27 cellular contexts compared by ENCODE assay signal in the genomic region with DNA sequence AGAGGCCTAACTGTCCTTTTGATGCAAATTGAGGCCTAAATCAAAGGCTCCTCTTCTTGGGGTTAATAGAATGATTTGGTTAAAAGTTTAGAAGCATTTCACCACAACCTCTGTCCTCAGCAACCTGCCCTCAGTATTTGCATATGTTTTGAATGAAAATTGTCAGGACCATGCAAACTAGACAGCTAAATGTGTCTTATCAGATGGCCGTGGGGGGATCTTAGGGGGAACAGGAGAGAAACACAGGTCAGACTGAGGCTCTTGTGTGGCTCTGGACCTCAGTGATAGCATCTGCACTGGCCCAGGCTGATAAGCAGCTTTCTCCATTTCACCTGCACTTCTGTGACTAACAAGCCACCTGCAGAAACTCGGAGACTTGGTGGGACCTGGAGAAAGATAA. TPM values are rescaled to one million over a fixed set of nuclear protein-coding genes. Genes with fewer than 3 reads are reported as not detected.
A peak's percentile ranks its signal among the peaks of the same experiment; 100 is the strongest.
DNase-seq lines count a peak whose midpoint lies in the region; ATAC-seq and TF ChIP-seq lines count a peak whose summit lies in the region.
"Had no signal": no experiment of that assay in that cellular context is flagged by ENCODE, and none has a peak within 500 bp of the region (broad histone marks: within the 10 kb centered on the region; RNA-seq: fewer than 3 reads in every experiment).

No MANE protein-coding gene starts in this region.

- intact Hi-C loops in left cardiac atrium (cut with DNase I), result no loop called here

- no peak for TF ChIP-seq CTCF in WTC11 (IDR thresholded peaks at IDR 0.05)

- H3K27me3 Mint-ChIP-seq in WTC11 (ENCODE audit: low read depth), result no peaks in the 10 kb centered on the region
- H3K27me3 Mint-ChIP-seq: activated CD4-positive, alpha-beta memory T cell treated with anti-CD3 and anti-CD28 coated beads for 36 hours; activated naive CD8-positive, alpha-beta T cell treated with anti-CD3 and anti-CD28 coated beads for 36 hours; natural killer cell treated with Interleukin-12 subunit alpha and Interleukin-12 subunit beta and Interleukin-15 and Interleukin-18, amount 100 ng/mL, for 72 hours had no signal

- H3K4me1 Mint-ChIP-seq in WTC11, result peaks cover 28% of the 10 kb centered on the region
- H3K4me1 Mint-ChIP-seq: activated naive CD8-positive, alpha-beta T cell treated with anti-CD3 and anti-CD28 coated beads for 36 hours had no signal

- CTCF ChIA-PET in WTC11 (lab: Charles Lee), result no interaction called here

- H3K9me3 Mint-ChIP-seq in WTC11, result no peaks in the 10 kb centered on the region
- H3K9me3 Mint-ChIP-seq: activated CD4-positive, alpha-beta memory T cell treated with anti-CD3 and anti-CD28 coated beads for 36 hours; activated naive CD8-positive, alpha-beta T cell treated with anti-CD3 and anti-CD28 coated beads for 36 hours; natural killer cell treated with Interleukin-12 subunit alpha and Interleukin-12 subunit beta and Interleukin-15 and Interleukin-18, amount 100 ng/mL, for 72 hours had no signal

- H3K36me3 Mint-ChIP-seq in WTC11, result no peaks in the 10 kb centered on the region
- H3K36me3 Mint-ChIP-seq: activated CD4-positive, alpha-beta memory T cell treated with anti-CD3 and anti-CD28 coated beads for 36 hours; activated naive CD8-positive, alpha-beta T cell treated with anti-CD3 and anti-CD28 coated beads for 36 hours; natural killer cell treated with Interleukin-12 subunit alpha and Interleukin-12 subunit beta and Interleukin-15 and Interleukin-18, amount 100 ng/mL, for 72 hours had no signal

- H3K4me3 Mint-ChIP-seq in WTC11, result no peak overlapping the region
- H3K4me3 Mint-ChIP-seq: activated CD4-positive, alpha-beta memory T cell treated with anti-CD3 and anti-CD28 coated beads for 36 hours; activated naive CD8-positive, alpha-beta T cell treated with anti-CD3 and anti-CD28 coated beads for 36 hours; natural killer cell treated with Interleukin-12 subunit alpha and Interleukin-12 subunit beta and Interleukin-15 and Interleukin-18, amount 100 ng/mL, for 72 hours had no signal

- DNase-seq in NAMALWA (ENCODE audit: low spot score) (peak; percentile 46), islet precursor cell (peak; percentile 65), HPDE6-E6E7 (ENCODE audit: extremely low spot score) (no peak), WTC11 (ENCODE audit: low spot score) (no peak), DMS53 (lab: John Stamatoyannopoulos, UW) (no peak), left cardiac atrium (no peak)
- DNase-seq: ACHN; activated CD4-positive, alpha-beta memory T cell treated with anti-CD3 and anti-CD28 coated beads for 36 hours; activated naive CD8-positive, alpha-beta T cell treated with anti-CD3 and anti-CD28 coated beads for 36 hours; COR-L47; DND-41; NCI-H1105; OCI-M1; ovary; right lobe of liver; stimulated activated CD4-positive, alpha-beta T cell treated with anti-CD3 and anti-CD28 coated beads, Interleukin-4, amount 100 ng/mL, for 4 hours; stimulated activated naive CD4-positive, alpha-beta T cell treated with Interleukin-2 at 50 U/mL for 16 hours had no signal

- H3K27ac Mint-ChIP-seq in WTC11, result no peak overlapping the region
- H3K27ac Mint-ChIP-seq: activated CD4-positive, alpha-beta memory T cell treated with anti-CD3 and anti-CD28 coated beads for 36 hours; activated naive CD8-positive, alpha-beta T cell treated with anti-CD3 and anti-CD28 coated beads for 36 hours; natural killer cell treated with Interleukin-12 subunit alpha and Interleukin-12 subunit beta and Interleukin-15 and Interleukin-18, amount 100 ng/mL, for 72 hours had no signal

- ATAC-seq in GM18502 (IDR thresholded peaks at IDR 0.05; ENCODE audit: poor library complexity, unreplicated experiment), result peak; percentile 69
- ATAC-seq in GM21717 (IDR thresholded peaks at IDR 0.05; ENCODE audit: unreplicated experiment), result peak; percentile 47
- no peak for ATAC-seq in WTC11
- no peak for ATAC-seq in left cardiac atrium
- ATAC-seq: HCT116; natural killer cell treated with Interleukin-12 subunit alpha and Interleukin-12 subunit beta and Interleukin-15 and Interleukin-18, amount 100 ng/mL, for 72 hours; right lobe of liver; Right ventricle myocardium inferior had no signal

- POLR2A ChIA-PET in WTC11 (lab: Charles Lee), result interaction anchor here (0.7 kb wide), 1 partner anchor 32 kb away, joined by 3 read pairs; no protein-coding TSS in a partner anchor

TF ChIP-seq in WTC11, 78 proteins besides CTCF, POLR2A, EP300 and RAD21 (continues in another document):
- TF ChIP-seq JUN (CRISPR knock-in tag; IDR thresholded peaks at IDR 0.05), result no peak
- no peak for TF ChIP-seq OVOL2 (CRISPR knock-in tag; IDR thresholded peaks at IDR 0.05; ENCODE audit: borderline replicate concordance)
- no peak for TF ChIP-seq MLX (CRISPR knock-in tag; IDR thresholded peaks at IDR 0.05)
- TF ChIP-seq GABPB1 (CRISPR knock-in tag; IDR thresholded peaks at IDR 0.05), result no peak
- no peak for TF ChIP-seq GTF2I (CRISPR knock-in tag; conservative IDR thresholded peaks at IDR 0.05)
- TF ChIP-seq, protein P1, sequence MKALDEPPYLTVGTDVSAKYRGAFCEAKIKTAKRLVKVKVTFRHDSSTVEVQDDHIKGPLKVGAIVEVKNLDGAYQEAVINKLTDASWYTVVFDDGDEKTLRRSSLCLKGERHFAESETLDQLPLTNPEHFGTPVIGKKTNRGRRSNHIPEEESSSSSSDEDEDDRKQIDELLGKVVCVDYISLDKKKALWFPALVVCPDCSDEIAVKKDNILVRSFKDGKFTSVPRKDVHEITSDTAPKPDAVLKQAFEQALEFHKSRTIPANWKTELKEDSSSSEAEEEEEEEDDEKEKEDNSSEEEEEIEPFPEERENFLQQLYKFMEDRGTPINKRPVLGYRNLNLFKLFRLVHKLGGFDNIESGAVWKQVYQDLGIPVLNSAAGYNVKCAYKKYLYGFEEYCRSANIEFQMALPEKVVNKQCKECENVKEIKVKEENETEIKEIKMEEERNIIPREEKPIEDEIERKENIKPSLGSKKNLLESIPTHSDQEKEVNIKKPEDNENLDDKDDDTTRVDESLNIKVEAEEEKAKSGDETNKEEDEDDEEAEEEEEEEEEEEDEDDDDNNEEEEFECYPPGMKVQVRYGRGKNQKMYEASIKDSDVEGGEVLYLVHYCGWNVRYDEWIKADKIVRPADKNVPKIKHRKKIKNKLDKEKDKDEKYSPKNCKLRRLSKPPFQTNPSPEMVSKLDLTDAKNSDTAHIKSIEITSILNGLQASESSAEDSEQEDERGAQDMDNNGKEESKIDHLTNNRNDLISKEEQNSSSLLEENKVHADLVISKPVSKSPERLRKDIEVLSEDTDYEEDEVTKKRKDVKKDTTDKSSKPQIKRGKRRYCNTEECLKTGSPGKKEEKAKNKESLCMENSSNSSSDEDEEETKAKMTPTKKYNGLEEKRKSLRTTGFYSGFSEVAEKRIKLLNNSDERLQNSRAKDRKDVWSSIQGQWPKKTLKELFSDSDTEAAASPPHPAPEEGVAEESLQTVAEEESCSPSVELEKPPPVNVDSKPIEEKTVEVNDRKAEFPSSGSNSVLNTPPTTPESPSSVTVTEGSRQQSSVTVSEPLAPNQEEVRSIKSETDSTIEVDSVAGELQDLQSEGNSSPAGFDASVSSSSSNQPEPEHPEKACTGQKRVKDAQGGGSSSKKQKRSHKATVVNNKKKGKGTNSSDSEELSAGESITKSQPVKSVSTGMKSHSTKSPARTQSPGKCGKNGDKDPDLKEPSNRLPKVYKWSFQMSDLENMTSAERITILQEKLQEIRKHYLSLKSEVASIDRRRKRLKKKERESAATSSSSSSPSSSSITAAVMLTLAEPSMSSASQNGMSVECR (CRISPR knock-in tag; IDR thresholded peaks at IDR 0.05; ENCODE audit: borderline replicate concordance), result no peak
- TF ChIP-seq, protein P2, sequence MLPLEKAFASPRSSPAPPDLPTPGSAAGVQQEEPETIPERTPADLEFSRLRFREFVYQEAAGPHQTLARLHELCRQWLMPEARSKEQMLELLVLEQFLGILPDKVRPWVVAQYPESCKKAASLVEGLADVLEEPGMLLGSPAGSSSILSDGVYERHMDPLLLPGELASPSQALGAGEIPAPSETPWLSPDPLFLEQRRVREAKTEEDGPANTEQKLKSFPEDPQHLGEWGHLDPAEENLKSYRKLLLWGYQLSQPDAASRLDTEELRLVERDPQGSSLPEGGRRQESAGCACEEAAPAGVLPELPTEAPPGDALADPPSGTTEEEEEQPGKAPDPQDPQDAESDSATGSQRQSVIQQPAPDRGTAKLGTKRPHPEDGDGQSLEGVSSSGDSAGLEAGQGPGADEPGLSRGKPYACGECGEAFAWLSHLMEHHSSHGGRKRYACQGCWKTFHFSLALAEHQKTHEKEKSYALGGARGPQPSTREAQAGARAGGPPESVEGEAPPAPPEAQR (CRISPR knock-in tag; IDR thresholded peaks at IDR 0.05), result no peak
- TF ChIP-seq SMAD3 (CRISPR knock-in tag; IDR thresholded peaks at IDR 0.05; ENCODE audit: borderline replicate concordance), result no peak
- no peak for TF ChIP-seq ZNF396 (CRISPR knock-in tag; IDR thresholded peaks at IDR 0.05; ENCODE audit: borderline replicate concordance)
- TF ChIP-seq NFATC4 (CRISPR knock-in tag; IDR thresholded peaks at IDR 0.05), result no peak
- TF ChIP-seq TCF7 (CRISPR knock-in tag; IDR thresholded peaks at IDR 0.05; ENCODE audit: low read depth), result no peak
- TF ChIP-seq, protein P3, sequence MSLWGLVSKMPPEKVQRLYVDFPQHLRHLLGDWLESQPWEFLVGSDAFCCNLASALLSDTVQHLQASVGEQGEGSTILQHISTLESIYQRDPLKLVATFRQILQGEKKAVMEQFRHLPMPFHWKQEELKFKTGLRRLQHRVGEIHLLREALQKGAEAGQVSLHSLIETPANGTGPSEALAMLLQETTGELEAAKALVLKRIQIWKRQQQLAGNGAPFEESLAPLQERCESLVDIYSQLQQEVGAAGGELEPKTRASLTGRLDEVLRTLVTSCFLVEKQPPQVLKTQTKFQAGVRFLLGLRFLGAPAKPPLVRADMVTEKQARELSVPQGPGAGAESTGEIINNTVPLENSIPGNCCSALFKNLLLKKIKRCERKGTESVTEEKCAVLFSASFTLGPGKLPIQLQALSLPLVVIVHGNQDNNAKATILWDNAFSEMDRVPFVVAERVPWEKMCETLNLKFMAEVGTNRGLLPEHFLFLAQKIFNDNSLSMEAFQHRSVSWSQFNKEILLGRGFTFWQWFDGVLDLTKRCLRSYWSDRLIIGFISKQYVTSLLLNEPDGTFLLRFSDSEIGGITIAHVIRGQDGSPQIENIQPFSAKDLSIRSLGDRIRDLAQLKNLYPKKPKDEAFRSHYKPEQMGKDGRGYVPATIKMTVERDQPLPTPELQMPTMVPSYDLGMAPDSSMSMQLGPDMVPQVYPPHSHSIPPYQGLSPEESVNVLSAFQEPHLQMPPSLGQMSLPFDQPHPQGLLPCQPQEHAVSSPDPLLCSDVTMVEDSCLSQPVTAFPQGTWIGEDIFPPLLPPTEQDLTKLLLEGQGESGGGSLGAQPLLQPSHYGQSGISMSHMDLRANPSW (CRISPR knock-in tag; conservative IDR thresholded peaks at IDR 0.05; ENCODE audit: low read depth), result no peak

RNA-seq across cellular contexts. Expression of gene FOXI1, which starts 49.0 kb away (rescaled TPM):
- total RNA-seq in WTC11 (2021) (not detected in 3 replicates), left cardiac atrium (not detected)
- total RNA-seq: activated CD4-positive, alpha-beta memory T cell treated with anti-CD3 and anti-CD28 coated beads for 36 hours; activated naive CD8-positive, alpha-beta T cell treated with anti-CD3 and anti-CD28 coated beads for 36 hours; ascending aorta; cardiac septum; LHCN-M2; liver; ovary; right lobe of liver; Right ventricle myocardium inferior; thoracic aorta had no signal

Comparison
In these comparisons a context has a peak if more than half of its experiments do, and no peak if none do; other contexts are left out.
1. ATAC-seq: peak in GM18502 (single experiment) and GM21717 (single experiment); none in WTC11 (single experiment) and left cardiac atrium (0 of 2).
2. DNase-seq: peak in NAMALWA (single experiment) and islet precursor cell (single experiment); none in HPDE6-E6E7 (single experiment), WTC11 (single experiment), DMS53 (single experiment) and left cardiac atrium (single experiment).